Comparison of ENCODE assay signal across 26 cellular contexts in the genomic region with DNA sequence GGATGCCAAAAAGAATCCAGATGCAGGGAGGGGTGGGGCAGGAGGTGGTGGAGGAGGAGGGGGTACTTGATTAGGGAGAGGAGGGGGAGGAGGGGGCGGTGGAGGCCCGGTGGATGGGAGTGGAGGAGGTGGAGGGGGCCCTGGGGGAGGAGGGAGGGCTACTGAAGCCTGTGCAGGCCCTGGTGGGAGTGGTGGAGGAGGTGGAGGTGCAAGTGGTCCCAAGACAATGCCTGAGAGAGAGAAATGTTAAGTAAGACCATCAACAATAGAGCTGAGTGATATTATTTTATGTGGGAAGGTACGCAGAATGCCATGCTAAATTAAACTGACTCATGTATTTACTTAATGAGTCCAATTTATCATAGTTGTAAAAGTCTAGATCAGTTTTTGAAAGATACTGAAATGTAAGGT.
DNase-seq lines count a peak whose midpoint lies in the region; ATAC-seq, FAIRE-seq and TF ChIP-seq lines count a peak whose summit lies in the region.
"Had no signal": no experiment of that assay in that cellular context is flagged by ENCODE, and none has a peak within 500 bp of the region (broad histone marks: within the 10 kb centered on the region; RNA-seq: fewer than 3 reads in every experiment).

No MANE protein-coding gene starts in this region.

- H3K27ac ChIP-seq in A549 (peak overlapping the region in 1 of 2 experiments; percentile 62; a peak in 2 of 6 replicates), neural progenitor cell (peak overlapping the region; percentile 56), stomach (no peak overlapping the region)
- H3K27ac ChIP-seq: BLaER1 had no signal

- no peaks in the 10 kb centered on the region for H3K9me3 Mint-ChIP-seq in WTC11
- H3K9me3 Mint-ChIP-seq in glutamatergic neuron (ENCODE audit: unreplicated experiment): peaks cover 3% of the 10 kb centered on the region
- H3K9me3 Mint-ChIP-seq in neural progenitor cell: no peaks in the 10 kb centered on the region
- H3K9me3 Mint-ChIP-seq in activated T-cell treated with anti-CD3 and anti-CD28 coated beads, Interleukin-2, amount 50 U/mL, for 4 hours: no peaks in the 10 kb centered on the region
- H3K9me3 Mint-ChIP-seq: HFFc6 had no signal

- intact Hi-C loops in sciatic nerve (cut with DNase I) (no loop called here), stomach (cut with DNase I; ENCODE audit: low total_unique reads) (no loop called here)

- H3K9ac ChIP-seq in neural progenitor cell: no peak overlapping the region
- H3K9ac ChIP-seq: BLaER1 had no signal

- TF ChIP-seq EP300 in A549 (IDR thresholded peaks at IDR 0.05) (no peak), stomach (IDR thresholded peaks at IDR 0.05) (no peak)

- TF ChIP-seq RAD21 in A549 (conservative IDR thresholded peaks at IDR 0.05 in 1 of 2, IDR thresholded peaks at IDR 0.05 in 1 of 2): no peak

- H3K36me3 ChIP-seq in neural progenitor cell (peaks cover 26% of the 10 kb centered on the region), stomach (peaks cover 0 to 56% (median 45%) of the 10 kb centered on the region in 4 donors)

- peaks cover 50% of the 10 kb centered on the region for H3K79me2 ChIP-seq in neural progenitor cell (ENCODE audit: low read depth)

- H3K27me3 Mint-ChIP-seq in WTC11 (ENCODE audit: low read depth) (no peaks in the 10 kb centered on the region), glutamatergic neuron (ENCODE audit: unreplicated experiment) (peaks cover 6% of the 10 kb centered on the region), neural progenitor cell (ENCODE audit: insufficient read depth, low read depth) (no peaks in the 10 kb centered on the region)
- H3K27me3 Mint-ChIP-seq in activated T-cell treated with anti-CD3 and anti-CD28 coated beads, Interleukin-2, amount 50 U/mL, for 4 hours (ENCODE audit: low read depth): peaks cover 19% of the 10 kb centered on the region

- H3K9me3 ChIP-seq in A549: no peaks in the 10 kb centered on the region
- no peaks in the 10 kb centered on the region for H3K9me3 ChIP-seq in neural progenitor cell (ENCODE audit: low read depth)
- no peaks in the 10 kb centered on the region for H3K9me3 ChIP-seq in stomach
- H3K9me3 ChIP-seq: BLaER1 had no signal

- TF ChIP-seq CTCF in A549 (IDR thresholded peaks at IDR 0.05) (no peak), WTC11 (IDR thresholded peaks at IDR 0.05) (no peak), glutamatergic neuron (IDR thresholded peaks at IDR 0.05; ENCODE audit: partially characterized antibody, unreplicated experiment) (no peak), neural progenitor cell (IDR thresholded peaks at IDR 0.05) (no peak), stomach (IDR thresholded peaks at IDR 0.05) (no peak)

- FAIRE-seq in A549 (lab: Jason Lieb, UNC): no peak
- FAIRE-seq: GM12892, GM19239, HTR-8/SVneo, K562 had no signal

- no peak for DNase-seq in A549 (ENCODE audit: low read depth in 1 of 2, low spot score in 1 of 2)
- DNase-seq in WTC11 (ENCODE audit: low spot score): peak; percentile 21
- peak; percentile 28 for DNase-seq in glutamatergic neuron
- peak; percentile 47 for DNase-seq in neural progenitor cell (ENCODE audit: low spot score)
- DNase-seq in sciatic nerve (ENCODE audit: low spot score): no peak
- no peak for DNase-seq in stomach
- DNase-seq in ecto neural progenitor cell (ENCODE audit: low spot score): no peak
- DNase-seq in activated T-cell treated with anti-CD3 and anti-CD28 coated beads, Interleukin-2, amount 50 U/mL, for 4 hours: no peak
- DNase-seq: CD4-positive, CD25-positive, alpha-beta regulatory T cell; DMS153; DND-41; H9; HFFc6; Kasumi-1; NCI-H1092 treated with DMSO at 0.1 percent for 48 hours; NCI-H1436; NCI-H187; NCI-H2081 treated with DMSO at 0.1 percent for 48 hours; NCI-H2171; NCI-H524; NCI-H774 had no signal

- no peak overlapping the region for H2AFZ ChIP-seq in neural progenitor cell (replicated peaks)

- H3K4me1 ChIP-seq in A549: peaks cover 60% of the 10 kb centered on the region
- H3K4me1 ChIP-seq in neural progenitor cell: peaks cover 30% of the 10 kb centered on the region
- peaks cover 0 to 22% (median 7%) of the 10 kb centered on the region in 4 donors for H3K4me1 ChIP-seq in stomach
- H3K4me1 ChIP-seq: BLaER1 had no signal

- ATAC-seq in A549 (no peak), WTC11 (peak; percentile 49; the same call in 1 of the 2 replicates), sciatic nerve (no peak)
- ATAC-seq in activated T-cell treated with anti-CD3 and anti-CD28 coated beads, Interleukin-2, amount 50 U/mL, for 4 hours: no peak
- ATAC-seq: K562 had no signal

- H3K27me3 ChIP-seq in neural progenitor cell (no peaks in the 10 kb centered on the region), stomach (no peaks in the 10 kb centered on the region)
- H3K27me3 ChIP-seq: BLaER1 had no signal

- TF ChIP-seq POLR2A in A549 (IDR thresholded peaks at IDR 0.05; ENCODE audit: low read length) (no peak), stomach (IDR thresholded peaks at IDR 0.05) (no peak)

- peak overlapping the region; percentile 37 for H3K4me2 ChIP-seq in A549
- peak overlapping the region; percentile 25 for H3K4me2 ChIP-seq in neural progenitor cell
- H3K4me2 ChIP-seq: BLaER1 had no signal

- H3K27ac Mint-ChIP-seq in WTC11 (no peak overlapping the region), glutamatergic neuron (ENCODE audit: unreplicated experiment) (no peak overlapping the region), neural progenitor cell (no peak overlapping the region)
- H3K27ac Mint-ChIP-seq: CD4-positive, CD25-positive, alpha-beta regulatory T cell; HFFc6 had no signal

- H3K4me3 ChIP-seq in A549: no peak overlapping the region
- no peak overlapping the region for H3K4me3 ChIP-seq in neural progenitor cell
- no peak overlapping the region for H3K4me3 ChIP-seq in stomach
- H3K4me3 ChIP-seq: BLaER1, K562 had no signal

- CTCF ChIA-PET in A549 (lab: Yijun Ruan, JAX) (interaction anchor here (0.7 to 1.8 kb wide), 3 partner anchors 34 to 258 kb away, joined by 3 to 5 read pairs (median 4); no protein-coding TSS in a partner anchor), WTC11 (lab: Charles Lee) (interaction anchor here (0.6 to 1.0 kb wide), 2 partner anchors 32 to 141 kb away, joined by 3 read pairs; no protein-coding TSS in a partner anchor)

- H3F3A ChIP-seq in neural progenitor cell (ENCODE audit: low read depth): peaks cover 70% of the 10 kb centered on the region

- POLR2A ChIA-PET in A549 (lab: Yijun Ruan, JAX): no interaction called here
- POLR2A ChIA-PET in WTC11 (lab: Charles Lee): no interaction called here

- H3K4me3 Mint-ChIP-seq in WTC11 (no peak overlapping the region), glutamatergic neuron (ENCODE audit: unreplicated experiment) (no peak overlapping the region), neural progenitor cell (no peak overlapping the region)
- no peak overlapping the region for H3K4me3 Mint-ChIP-seq in activated T-cell treated with anti-CD3 and anti-CD28 coated beads, Interleukin-2, amount 50 U/mL, for 4 hours
- H3K4me3 Mint-ChIP-seq: CD4-positive, CD25-positive, alpha-beta regulatory T cell; H9; HFFc6 had no signal

- H4K20me1 ChIP-seq in neural progenitor cell (ENCODE audit: low read depth): peaks cover 58% of the 10 kb centered on the region

- H3K36me3 Mint-ChIP-seq in WTC11: peaks cover 38% of the 10 kb centered on the region
- peaks cover 4% of the 10 kb centered on the region for H3K36me3 Mint-ChIP-seq in glutamatergic neuron (ENCODE audit: unreplicated experiment)
- H3K36me3 Mint-ChIP-seq in neural progenitor cell: peaks cover 41% of the 10 kb centered on the region
- H3K36me3 Mint-ChIP-seq in activated T-cell treated with anti-CD3 and anti-CD28 coated beads, Interleukin-2, amount 50 U/mL, for 4 hours (ENCODE audit: insufficient read depth): no peaks in the 10 kb centered on the region
- H3K36me3 Mint-ChIP-seq: CD4-positive, CD25-positive, alpha-beta regulatory T cell had no signal

- H3K4me1 Mint-ChIP-seq in WTC11 (peaks cover 57% of the 10 kb centered on the region), glutamatergic neuron (ENCODE audit: low read depth, unreplicated experiment) (peaks cover 10% of the 10 kb centered on the region), neural progenitor cell (peaks cover 24% of the 10 kb centered on the region)
- peaks cover 1% of the 10 kb centered on the region for H3K4me1 Mint-ChIP-seq in activated T-cell treated with anti-CD3 and anti-CD28 coated beads, Interleukin-2, amount 50 U/mL, for 4 hours (ENCODE audit: low read depth)
- H3K4me1 Mint-ChIP-seq: CD4-positive, CD25-positive, alpha-beta regulatory T cell had no signal

- 30% methylated on average over 1 of the region's 3 CpGs for WGBS in A549 (ENCODE audit: missing lambda C conversion rate)
- WGBS in stomach, 5 donors: 21 to 52% (median 37%) methylated on average over 3 of the region's 3 CpGs

TF ChIP-seq in A549, 52 proteins besides CTCF, POLR2A, EP300 and RAD21 (continues in another document):
- TF ChIP-seq JUN (IDR thresholded peaks at IDR 0.05) (no peak), TFCP2L1 (CRISPR knock-in tag; IDR thresholded peaks at IDR 0.05) (no peak), SREBF2 (IDR thresholded peaks at IDR 0.05) (no peak), NR3C1 (IDR thresholded peaks at IDR 0.05) (no peak), RFX5 (IDR thresholded peaks at IDR 0.05) (no peak)
- TF ChIP-seq, protein P1, sequence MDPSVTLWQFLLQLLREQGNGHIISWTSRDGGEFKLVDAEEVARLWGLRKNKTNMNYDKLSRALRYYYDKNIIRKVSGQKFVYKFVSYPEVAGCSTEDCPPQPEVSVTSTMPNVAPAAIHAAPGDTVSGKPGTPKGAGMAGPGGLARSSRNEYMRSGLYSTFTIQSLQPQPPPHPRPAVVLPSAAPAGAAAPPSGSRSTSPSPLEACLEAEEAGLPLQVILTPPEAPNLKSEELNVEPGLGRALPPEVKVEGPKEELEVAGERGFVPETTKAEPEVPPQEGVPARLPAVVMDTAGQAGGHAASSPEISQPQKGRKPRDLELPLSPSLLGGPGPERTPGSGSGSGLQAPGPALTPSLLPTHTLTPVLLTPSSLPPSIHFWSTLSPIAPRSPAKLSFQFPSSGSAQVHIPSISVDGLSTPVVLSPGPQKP (IDR thresholded peaks at IDR 0.05; ENCODE audit: low read depth, low read length): no peak

TF ChIP-seq in WTC11, 78 proteins besides CTCF, POLR2A, EP300 and RAD21:
- TF ChIP-seq TEAD1 (CRISPR knock-in tag; IDR thresholded peaks at IDR 0.05) (no peak), MYBL2 (CRISPR knock-in tag; IDR thresholded peaks at IDR 0.05) (no peak), MXD4 (CRISPR knock-in tag; IDR thresholded peaks at IDR 0.05; ENCODE audit: borderline replicate concordance) (no peak), ZNF121 (CRISPR knock-in tag; IDR thresholded peaks at IDR 0.05) (no peak)

Comparison
In these comparisons a context has a peak if more than half of its experiments do, and no peak if none do; other contexts are left out.
1. DNase-seq: peak in WTC11 (single experiment), glutamatergic neuron (single experiment) and neural progenitor cell (single experiment); none in A549 (0 of 2), sciatic nerve (single experiment), stomach (single experiment), ecto neural progenitor cell (single experiment) and activated T-cell treated with anti-CD3 and anti-CD28 coated beads, Interleukin-2, amount 50 U/mL, for 4 hours (single experiment).